In genomic region chr13:36531746-36532486, GRCh38 we compare ENCODE assay signal across 1 cellular context.
A peak's percentile ranks its signal among the peaks of the same experiment; 100 is the strongest.
TF ChIP-seq lines count a peak whose summit lies in the region.

No MANE protein-coding gene starts in this region.

TF ChIP-seq in SK-N-SH, 30 proteins besides CTCF, POLR2A, EP300 and RAD21 (continued from another document):
- TF ChIP-seq, protein P1, sequence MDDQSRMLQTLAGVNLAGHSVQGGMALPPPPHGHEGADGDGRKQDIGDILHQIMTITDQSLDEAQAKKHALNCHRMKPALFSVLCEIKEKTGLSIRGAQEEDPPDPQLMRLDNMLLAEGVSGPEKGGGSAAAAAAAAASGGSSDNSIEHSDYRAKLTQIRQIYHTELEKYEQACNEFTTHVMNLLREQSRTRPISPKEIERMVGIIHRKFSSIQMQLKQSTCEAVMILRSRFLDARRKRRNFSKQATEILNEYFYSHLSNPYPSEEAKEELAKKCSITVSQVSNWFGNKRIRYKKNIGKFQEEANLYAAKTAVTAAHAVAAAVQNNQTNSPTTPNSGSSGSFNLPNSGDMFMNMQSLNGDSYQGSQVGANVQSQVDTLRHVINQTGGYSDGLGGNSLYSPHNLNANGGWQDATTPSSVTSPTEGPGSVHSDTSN (IDR thresholded peaks at IDR 0.05), result peak; percentile 64
- TF ChIP-seq JUND (IDR thresholded peaks at IDR 0.05) (peak; percentile 44), MEF2A (IDR thresholded peaks at IDR 0.05; ENCODE audit: borderline replicate concordance, low read depth) (no peak), TEAD4 (IDR thresholded peaks at IDR 0.05; ENCODE audit: borderline replicate concordance, insufficient read depth) (peak; percentile 37; the same call in 1 of the 2 replicates)
- TF ChIP-seq, protein P2, sequence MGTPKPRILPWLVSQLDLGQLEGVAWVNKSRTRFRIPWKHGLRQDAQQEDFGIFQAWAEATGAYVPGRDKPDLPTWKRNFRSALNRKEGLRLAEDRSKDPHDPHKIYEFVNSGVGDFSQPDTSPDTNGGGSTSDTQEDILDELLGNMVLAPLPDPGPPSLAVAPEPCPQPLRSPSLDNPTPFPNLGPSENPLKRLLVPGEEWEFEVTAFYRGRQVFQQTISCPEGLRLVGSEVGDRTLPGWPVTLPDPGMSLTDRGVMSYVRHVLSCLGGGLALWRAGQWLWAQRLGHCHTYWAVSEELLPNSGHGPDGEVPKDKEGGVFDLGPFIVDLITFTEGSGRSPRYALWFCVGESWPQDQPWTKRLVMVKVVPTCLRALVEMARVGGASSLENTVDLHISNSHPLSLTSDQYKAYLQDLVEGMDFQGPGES (IDR thresholded peaks at IDR 0.05; ENCODE audit: low read depth, low read length), result no peak
